38 cellular contexts compared by ENCODE assay signal in genomic region chr12:2976581-2976996, GRCh38. TPM values are rescaled to one million over a fixed set of nuclear protein-coding genes. Genes with fewer than 3 reads are reported as not detected.
DNase-seq lines count a peak whose midpoint lies in the region; ATAC-seq, FAIRE-seq and TF ChIP-seq lines count a peak whose summit lies in the region.
"Had no signal": no experiment of that assay in that cellular context is flagged by ENCODE, and none has a peak within 500 bp of the region (broad histone marks: within the 10 kb centered on the region; RNA-seq: fewer than 3 reads in every experiment).

No MANE protein-coding gene starts in this region.

- 28% methylated on average over 5 of the region's 6 CpGs for WGBS in K562 (ENCODE audit: insufficient coverage, low coverage, missing lambda C conversion rate)

- H3K27ac Mint-ChIP-seq in neural crest cell (ENCODE audit: unreplicated experiment): peak overlapping the region; percentile 62
- H3K27ac Mint-ChIP-seq in activated naive CD4-positive, alpha-beta T cell treated with anti-CD3 and anti-CD28 coated beads for 36 hours: no peak overlapping the region
- H3K27ac Mint-ChIP-seq: activated CD4-positive, alpha-beta memory T cell treated with anti-CD3 and anti-CD28 coated beads, Interleukin-2, amount 10 ng/mL, durations not matched to agents 7 days and 5 days; activated T-helper 1 cell treated with anti-CD3 and anti-CD28 coated beads, Interleukin-12 subunit alpha, Interleukin-12 subunit beta, Interleukin-2, Interleukin-4 antibody, amounts not matched to agents 30 ng/mL and 10 ng/mL and 1 ng/mL, durations not matched to agents 14 hours and 24 hours and 36 hours; CD4-positive, alpha-beta memory T cell; T-helper 17 cell had no signal

- no peak overlapping the region for H2AFZ ChIP-seq in K562 (ENCODE audit: low read depth, low read length)

- H3K4me1 ChIP-seq in BE2C: peaks cover 3% of the 10 kb centered on the region; the same call in 1 of the 2 replicates
- peaks cover 22% of the 10 kb centered on the region; the same call in 1 of the 2 replicates for H3K4me1 ChIP-seq in HUES48 (ENCODE audit: control insufficient read depth, insufficient read depth, low read length)
- peaks cover 3 to 14% of the 10 kb centered on the region in 2 experiments; a peak in 3 of 5 replicates for H3K4me1 ChIP-seq in K562 (replicated peaks in 1 of 2; ENCODE audit: control insufficient read depth in 2 of 2, insufficient read depth in 2 of 2, low read length in 2 of 2)
- H3K4me1 ChIP-seq: testis had no signal

- H3K36me3 ChIP-seq in BE2C: no peaks in the 10 kb centered on the region
- H3K36me3 ChIP-seq in HUES48 (ENCODE audit: control insufficient read depth, insufficient read depth, low read length): peaks cover 23% of the 10 kb centered on the region
- peaks cover 17% of the 10 kb centered on the region; the same call in 1 of the 3 replicates for H3K36me3 ChIP-seq in K562 (ENCODE audit: control insufficient read depth, insufficient read depth, low read length)
- H3K36me3 ChIP-seq: esophagus squamous epithelium, pancreas had no signal

- H3K4me3 ChIP-seq in BE2C (ENCODE audit: low read depth, low read length) (no peak overlapping the region), HUES48 (ENCODE audit: low read depth, low read length) (no peak overlapping the region), K562 (no peak overlapping the region)
- H3K4me3 ChIP-seq: A549, dorsolateral prefrontal cortex, esophagus squamous epithelium, lung, mucosa of descending colon, pancreas, SK-N-MC, testis had no signal

- in situ Hi-C loops in K562 (cut with MboI): no loop called here

- peaks cover 4% of the 10 kb centered on the region for H3K9me1 ChIP-seq in K562 (ENCODE audit: control insufficient read depth, insufficient read depth, low read length)

- TF ChIP-seq CTCF in BE2C (IDR thresholded peaks at IDR 0.05; ENCODE audit: low read depth, low read length): no peak
- TF ChIP-seq CTCF in K562 (IDR thresholded peaks at IDR 0.05 in 2 of 3, conservative IDR thresholded peaks at IDR 0.05 in 1 of 3; ENCODE audit: insufficient read depth in 2 of 3, low read depth in 1 of 3, low read length in 3 of 3): no peak
- TF ChIP-seq CTCF in neural crest cell (conservative IDR thresholded peaks at IDR 0.05): no peak

- H3K4me3 Mint-ChIP-seq in neural crest cell: no peak overlapping the region
- no peak overlapping the region for H3K4me3 Mint-ChIP-seq in activated naive CD4-positive, alpha-beta T cell treated with anti-CD3 and anti-CD28 coated beads for 36 hours
- H3K4me3 Mint-ChIP-seq: activated CD4-positive, alpha-beta memory T cell treated with anti-CD3 and anti-CD28 coated beads, Interleukin-2, amount 10 ng/mL, durations not matched to agents 7 days and 5 days; activated T-helper 1 cell treated with anti-CD3 and anti-CD28 coated beads, Interleukin-12 subunit alpha, Interleukin-12 subunit beta, Interleukin-2, Interleukin-4 antibody, amounts not matched to agents 30 ng/mL and 10 ng/mL and 1 ng/mL, durations not matched to agents 14 hours and 24 hours and 36 hours; CD4-positive, alpha-beta memory T cell; nephron progenitor cell; T-helper 17 cell had no signal

- peak overlapping the region; percentile 35 for H3K27ac ChIP-seq in HUES48 (ENCODE audit: low read depth, low read length)
- H3K27ac ChIP-seq in K562 (ENCODE audit: extremely low read depth, low read depth, low read length): 0 out of 3 replicates have a peak overlapping the region, but pooled peaks have one; percentile 30
- H3K27ac ChIP-seq: A549, brain microvascular endothelial cell, dorsolateral prefrontal cortex, esophagus squamous epithelium, pancreas, SK-N-MC, testis had no signal

- CTCF ChIA-PET in K562 (lab: Yijun Ruan, JAX; ENCODE audit: low intra/inter-chr PET ratio): no interaction called here
- CTCF ChIA-PET in activated naive CD4-positive, alpha-beta T cell treated with anti-CD3 and anti-CD28 coated beads for 36 hours (lab: Charles Lee): no interaction called here

- POLR2A ChIA-PET in K562 (lab: Yijun Ruan, JAX): interaction anchor here (0.6 to 0.8 kb wide), 3 partner anchors 26 to 355 kb away, joined by 3 read pairs; no protein-coding TSS in a partner anchor

- intact Hi-C loops in K562 (cut with micrococcal nuclease): no loop called here
- intact Hi-C loops in activated naive CD4-positive, alpha-beta T cell treated with anti-CD3 and anti-CD28 coated beads for 36 hours (cut with micrococcal nuclease): no loop called here

- no peaks in the 10 kb centered on the region for H4K20me1 ChIP-seq in K562 (replicated peaks; ENCODE audit: control insufficient read depth, insufficient read depth, low read length)

- H3K36me3 Mint-ChIP-seq in neural crest cell (ENCODE audit: low read depth): peaks cover 4% of the 10 kb centered on the region
- H3K36me3 Mint-ChIP-seq in activated naive CD4-positive, alpha-beta T cell treated with anti-CD3 and anti-CD28 coated beads for 36 hours (ENCODE audit: low read depth): no peaks in the 10 kb centered on the region
- H3K36me3 Mint-ChIP-seq: CD4-positive, alpha-beta memory T cell had no signal

- DNase-seq in BE2C: peak; percentile 29
- DNase-seq in K562 (ENCODE audit: extremely low read depth in 1 of 4, low spot score in 3 of 4): peak; percentile 45 to 62 (median 50)
- DNase-seq in neural crest cell (ENCODE audit: low read depth, low spot score): no peak
- no peak for DNase-seq in HK-2 (ENCODE audit: unreplicated experiment)
- no peak for DNase-seq in activated CD4-positive, alpha-beta T cell treated with anti-CD3 and anti-CD28 coated beads for 1 hour
- no peak for DNase-seq in activated naive CD4-positive, alpha-beta T cell treated with anti-CD3 and anti-CD28 coated beads for 36 hours
- no peak for DNase-seq in stimulated activated naive CD8-positive, alpha-beta T cell treated with anti-CD3 and anti-CD28 coated beads, Interleukin-15, Interleukin-2, amounts not matched to agents 100 U/mL and 50 U/mL, for 24 hours
- DNase-seq: activated CD4-positive, alpha-beta memory T cell treated with anti-CD3 and anti-CD28 coated beads, Interleukin-2, amount 10 ng/mL, durations not matched to agents 7 days and 5 days; activated CD4-positive, CD25-positive, alpha-beta regulatory T cell treated with anti-CD3 and anti-CD28 coated beads, Interleukin-2, amount 50 U/mL, for 72 hours; activated CD8-positive, alpha-beta memory T cell treated with anti-CD3 and anti-CD28 coated beads, Interleukin-2, amount 50 U/mL, for 4 hours; activated naive CD4-positive, alpha-beta T cell treated with anti-CD3 and anti-CD28 coated beads, Interleukin-2, amount 50 U/mL, for 16 hours; amniotic stem cell; brain microvascular endothelial cell; CD4-positive, alpha-beta memory T cell; dorsolateral prefrontal cortex; esophagus squamous epithelium; left cardiac atrium; mucosa of descending colon; NCI-H1048; NCI-H1694 treated with DMSO at 0.1 percent for 48 hours; NCI-H510A; nephron progenitor cell; pancreas; retina; small intestine; stimulated activated naive CD4-positive, alpha-beta T cell; T-helper 17 cell; testis had no signal

- no TSS peak for BruUV-seq in K562 (replicated peaks; lab: Mats Ljungman, UMichigan)

- H3K4me1 Mint-ChIP-seq in neural crest cell: peaks cover 4% of the 10 kb centered on the region
- H3K4me1 Mint-ChIP-seq in activated naive CD4-positive, alpha-beta T cell treated with anti-CD3 and anti-CD28 coated beads for 36 hours (ENCODE audit: low read depth): no peaks in the 10 kb centered on the region
- H3K4me1 Mint-ChIP-seq: activated CD4-positive, alpha-beta memory T cell treated with anti-CD3 and anti-CD28 coated beads, Interleukin-2, amount 10 ng/mL, durations not matched to agents 7 days and 5 days; CD4-positive, alpha-beta memory T cell; T-helper 17 cell had no signal

- peak; percentile 87 for ATAC-seq in K562
- ATAC-seq in stimulated activated naive CD8-positive, alpha-beta T cell treated with anti-CD3 and anti-CD28 coated beads, Interleukin-15, Interleukin-2, amounts not matched to agents 100 U/mL and 50 U/mL, for 24 hours: no peak
- ATAC-seq: A549, HCT116, mucosa of descending colon, pancreas, T-helper 17 cell had no signal

- no peaks in the 10 kb centered on the region for H3K27me3 ChIP-seq in BE2C
- H3K27me3 ChIP-seq in HUES48 (ENCODE audit: control insufficient read depth, insufficient read depth, low read length): no peaks in the 10 kb centered on the region
- H3K27me3 ChIP-seq in K562 (ENCODE audit: control insufficient read depth in 2 of 2, insufficient read depth in 2 of 2, low read length in 2 of 2): no peaks in the 10 kb centered on the region
- H3K27me3 ChIP-seq: brain microvascular endothelial cell, dorsolateral prefrontal cortex, esophagus squamous epithelium, pancreas, testis had no signal

- H3K4me2 ChIP-seq in K562 (ENCODE audit: insufficient read depth, low read length): no peak overlapping the region
- H3K4me2 ChIP-seq: A549 had no signal

- no peaks in the 10 kb centered on the region for H3K9me3 Mint-ChIP-seq in neural crest cell
- no peaks in the 10 kb centered on the region for H3K9me3 Mint-ChIP-seq in activated naive CD4-positive, alpha-beta T cell treated with anti-CD3 and anti-CD28 coated beads for 36 hours
- H3K9me3 Mint-ChIP-seq: activated CD4-positive, alpha-beta memory T cell treated with anti-CD3 and anti-CD28 coated beads, Interleukin-2, amount 10 ng/mL, durations not matched to agents 7 days and 5 days; activated T-helper 1 cell treated with anti-CD3 and anti-CD28 coated beads, Interleukin-12 subunit alpha, Interleukin-12 subunit beta, Interleukin-2, Interleukin-4 antibody, amounts not matched to agents 30 ng/mL and 10 ng/mL and 1 ng/mL, durations not matched to agents 14 hours and 24 hours and 36 hours; CD4-positive, alpha-beta memory T cell; nephron progenitor cell had no signal

- H3K27me3 Mint-ChIP-seq in neural crest cell (ENCODE audit: low read depth): no peaks in the 10 kb centered on the region
- peaks cover 3% of the 10 kb centered on the region for H3K27me3 Mint-ChIP-seq in activated naive CD4-positive, alpha-beta T cell treated with anti-CD3 and anti-CD28 coated beads for 36 hours (ENCODE audit: low read depth)
- H3K27me3 Mint-ChIP-seq: activated CD4-positive, alpha-beta memory T cell treated with anti-CD3 and anti-CD28 coated beads, Interleukin-2, amount 10 ng/mL, durations not matched to agents 7 days and 5 days had no signal

- peak; percentile 64 for FAIRE-seq in K562 (lab: Jason Lieb, UNC)
- FAIRE-seq: A549, D721Med, frontal cortex, GM12891, pancreas, small intestine had no signal

- H3K9me3 ChIP-seq in BE2C (no peaks in the 10 kb centered on the region), HUES48 (ENCODE audit: control insufficient read depth, insufficient read depth, low read length) (no peaks in the 10 kb centered on the region), K562 (replicated peaks; ENCODE audit: control insufficient read depth, insufficient read depth, low read depth, low read length) (no peaks in the 10 kb centered on the region)
- H3K9me3 ChIP-seq: A549, esophagus squamous epithelium, mucosa of descending colon, pancreas, testis had no signal

- no peak for TF ChIP-seq RAD21 in K562 (CRISPR knock-in tag; conservative IDR thresholded peaks at IDR 0.05 in 1 of 2, IDR thresholded peaks at IDR 0.05 in 1 of 2)

- peaks cover 4% of the 10 kb centered on the region; the same call in 2 of the 3 replicates for H3K79me2 ChIP-seq in K562 (ENCODE audit: control insufficient read depth, insufficient read depth, low read length)

- no peak overlapping the region for H3K9ac ChIP-seq in HUES48 (ENCODE audit: low read depth, low read length)
- H3K9ac ChIP-seq in K562 (ENCODE audit: insufficient read depth in 1 of 2, low read depth in 2 of 2, low read length in 2 of 2): peak overlapping the region in 1 of 2 experiments; percentile 52; a peak in 1 of 4 replicates

- no peak for TF ChIP-seq EP300 in K562 (IDR thresholded peaks at IDR 0.05; ENCODE audit: low read length)

- no peak for TF ChIP-seq POLR2A in K562 (conservative IDR thresholded peaks at IDR 0.05)

RNA-seq across cellular contexts. Expression of gene TEAD4, which starts 17.4 kb away (rescaled TPM):
- 0.69 TPM for polyA plus RNA-seq in BE2C (2012; ENCODE audit: insufficient read depth, insufficient read length, low read depth)
- 7.9 and 24.9 TPM in 2 replicates for total RNA-seq in K562 (2011; cell fraction: chromatin; rRNA removed; ENCODE audit: low replicate concordance)
- 18.8 and 20.4 TPM in 2 replicates for total RNA-seq in K562 (2011; cell fraction: nucleolus; rRNA removed)
- total RNA-seq in K562 (2011; cell fraction: nucleoplasm; rRNA removed): 15.1 and 16.4 TPM in 2 replicates
- total RNA-seq in K562 (2014; rRNA removed) (23.9 and 27.2 TPM in 2 replicates), K562 (2014; rRNA removed; fragmentation: Illumina TruSeq; extraction: Trizol) (13.4 and 15.7 TPM in 2 replicates), K562 (2015; rRNA removed; fragmentation: Illumina TruSeq; extraction: Trizol) (15.1 and 16.1 TPM in 2 replicates), K562 (2021) (38.6 and 40.0 TPM in 2 replicates), neural crest cell (28.6 and 30.9 TPM in 2 replicates)
- polyA plus RNA-seq in K562 (2011; rRNA removed) (17.0 and 21.3 TPM in 2 replicates), K562 (2014; fragmentation: Illumina TruSeq; extraction: Trizol) (23.7 and 30.8 TPM in 2 replicates), K562 (2014; fragmentation: Nextera tagmentation; extraction: Ambion mirVana) (1 to 10 TPM in 1 of 2 experiments, under 1 TPM in 1; 0.82 to 1.3 TPM), K562 (2014; rRNA removed) (29.6 and 31.8 TPM in 2 replicates)
- polyA plus RNA-seq in K562 (2011; cell fraction: cytosol; rRNA removed): 22.3 and 41.2 TPM in 2 replicates
- 13.3 and 19.3 TPM in 2 replicates for polyA plus RNA-seq in K562 (2011; cell fraction: nucleus; rRNA removed)
- polyA plus RNA-seq in K562 (2012): 18.1 and 27.4 TPM in 2 replicates
- polyA minus RNA-seq in K562 (2011; rRNA and poly(A)+ RNA removed): 14.5 and 17.3 TPM in 2 replicates
- 20.2 and 25.8 TPM in 2 replicates for polyA minus RNA-seq in K562 (2011; cell fraction: cytosol; rRNA and poly(A)+ RNA removed)
- polyA minus RNA-seq in K562 (2011; cell fraction: nucleus; rRNA and poly(A)+ RNA removed): 7.4 and 7.9 TPM in 2 replicates
- total RNA-seq in activated naive CD4-positive, alpha-beta T cell treated with anti-CD3 and anti-CD28 coated beads for 36 hours: 1 to 10 TPM; 3.7 to 4.5 TPM
- total RNA-seq: CD4-positive, alpha-beta memory T cell; OCI-LY7; T-helper 17 cell had no signal
- polyA plus RNA-seq: CD4-positive, alpha-beta memory T cell had no signal

Comparison
In these comparisons a context has a peak if more than half of its experiments do, and no peak if none do; other contexts are left out.
1. DNase-seq: peak in BE2C (single experiment) and K562 (4 of 4); none in neural crest cell (single experiment), HK-2 (single experiment), activated CD4-positive, alpha-beta T cell treated with anti-CD3 and anti-CD28 coated beads for 1 hour (single experiment), activated naive CD4-positive, alpha-beta T cell treated with anti-CD3 and anti-CD28 coated beads for 36 hours (single experiment) and stimulated activated naive CD8-positive, alpha-beta T cell treated with anti-CD3 and anti-CD28 coated beads, Interleukin-15, Interleukin-2, amounts not matched to agents 100 U/mL and 50 U/mL, for 24 hours (single experiment).